1 cellular context compared by ENCODE assay signal in genomic region chr1:29519108-29519507, GRCh38.
TF ChIP-seq lines count a peak whose summit lies in the region.

No MANE protein-coding gene starts in this region.

TF ChIP-seq in IMR-90, 13 proteins besides CTCF, POLR2A, EP300 and RAD21:
- TF ChIP-seq NFE2L2 (IDR thresholded peaks at IDR 0.05; ENCODE audit: low read depth, low read length) (no peak), CHD1 (IDR thresholded peaks at IDR 0.05; ENCODE audit: low read depth, low read length) (no peak), MAZ (IDR thresholded peaks at IDR 0.05; ENCODE audit: borderline replicate concordance, low read depth, low read length) (no peak), MXI1 (IDR thresholded peaks at IDR 0.05; ENCODE audit: borderline replicate concordance, low read depth, low read length) (no peak)
